In genomic region chr13:98585398-98585754, GRCh38 we compare ENCODE assay signal across 15 cellular contexts.
"Had no signal": no experiment of that assay in that cellular context is flagged by ENCODE, and none has a peak within 500 bp of the region (broad histone marks: within the 10 kb centered on the region; RNA-seq: fewer than 3 reads in every experiment).

No MANE protein-coding gene starts in this region.

- ATAC-seq: activated naive CD8-positive, alpha-beta T cell treated with anti-CD3 and anti-CD28 coated beads, Interleukin-2, amount 50 U/mL, for 24 hours; T-cell had no signal

- H3K27me3 ChIP-seq: ovary, stomach had no signal

- H3K4me1 Mint-ChIP-seq: immature natural killer cell had no signal

- H3K27ac Mint-ChIP-seq: activated CD4-positive, alpha-beta memory T cell treated with anti-CD3 and anti-CD28 coated beads for 36 hours; activated naive CD8-positive, alpha-beta T cell treated with anti-CD3 and anti-CD28 coated beads, Interleukin-2, amount 50 U/mL, for 24 hours; immature natural killer cell; nephron progenitor cell; T-cell had no signal

- H3K36me3 ChIP-seq: ovary, stomach had no signal

- H3K9me3 ChIP-seq: ovary, stomach had no signal

- DNase-seq: activated CD4-positive, alpha-beta memory T cell treated with anti-CD3 and anti-CD28 coated beads for 36 hours; activated CD8-positive, alpha-beta memory T cell treated with anti-CD3 and anti-CD28 coated beads, Interleukin-2, amount 50 U/mL, for 4 hours; activated naive CD4-positive, alpha-beta T cell; activated naive CD8-positive, alpha-beta T cell treated with anti-CD3 and anti-CD28 coated beads, Interleukin-2, amount 50 U/mL, for 24 hours; effector memory CD4-positive, alpha-beta T cell; glutamatergic neuron; immature natural killer cell; left cardiac atrium; nephron progenitor cell; ovary; stimulated activated CD4-positive, alpha-beta T cell treated with anti-CD3 and anti-CD28 coated beads, Interleukin-15, amount 100 ng/mL, for 24 hours; stimulated activated CD4-positive, alpha-beta T cell treated with anti-CD3 and anti-CD28 coated beads, Interleukin-4, amount 100 ng/mL, for 24 hours; stomach; T-cell had no signal

- H3K9me3 Mint-ChIP-seq: activated CD4-positive, alpha-beta memory T cell treated with anti-CD3 and anti-CD28 coated beads for 36 hours; immature natural killer cell had no signal

- H3K4me3 Mint-ChIP-seq: activated CD4-positive, alpha-beta memory T cell treated with anti-CD3 and anti-CD28 coated beads for 36 hours; activated naive CD8-positive, alpha-beta T cell treated with anti-CD3 and anti-CD28 coated beads, Interleukin-2, amount 50 U/mL, for 24 hours; immature natural killer cell; nephron progenitor cell; T-cell had no signal

- H3K4me3 ChIP-seq: ovary, stomach had no signal

- H3K27ac ChIP-seq: ovary, VCaP had no signal

- H3K27me3 Mint-ChIP-seq: activated CD4-positive, alpha-beta memory T cell treated with anti-CD3 and anti-CD28 coated beads for 36 hours; activated naive CD8-positive, alpha-beta T cell treated with anti-CD3 and anti-CD28 coated beads, Interleukin-2, amount 50 U/mL, for 24 hours; T-cell had no signal

- H3K36me3 Mint-ChIP-seq: activated CD4-positive, alpha-beta memory T cell treated with anti-CD3 and anti-CD28 coated beads for 36 hours; immature natural killer cell; T-cell had no signal
